Comparison of ENCODE assay signal across 12 cellular contexts in genomic region chr21:25370311-25370744, GRCh38.
DNase-seq lines count a peak whose midpoint lies in the region; ATAC-seq and TF ChIP-seq lines count a peak whose summit lies in the region.
"Had no signal": no experiment of that assay in that cellular context is flagged by ENCODE, and none has a peak within 500 bp of the region (broad histone marks: within the 10 kb centered on the region; RNA-seq: fewer than 3 reads in every experiment).

No MANE protein-coding gene starts in this region.

- H3K36me3 ChIP-seq in ACC112 (ENCODE audit: insufficient read depth, low read length) (no peaks in the 10 kb centered on the region), GM23248 (ENCODE audit: low read depth) (no peaks in the 10 kb centered on the region)

- peak overlapping the region; percentile 82 for H3K4me2 ChIP-seq in GM23248 (ENCODE audit: unreplicated experiment)

- no peak overlapping the region for H3K27ac Mint-ChIP-seq in activated naive CD8-positive, alpha-beta T cell treated with anti-CD3 and anti-CD28 coated beads, Interleukin-2, amount 50 U/mL, for 24 hours
- H3K27ac Mint-ChIP-seq in progenitor cell of endocrine pancreas = no peak overlapping the region

- no peaks in the 10 kb centered on the region; the same call in 1 of the 2 replicates for H3K9me2 ChIP-seq in GM23248 (ENCODE audit: insufficient read depth)

- H3K9ac ChIP-seq in GM23248 = peak overlapping the region; percentile 37

- TF ChIP-seq CTCF in progenitor cell of endocrine pancreas (IDR thresholded peaks at IDR 0.05; ENCODE audit: unreplicated experiment) = no peak

- H3K4me3 Mint-ChIP-seq in activated naive CD8-positive, alpha-beta T cell treated with anti-CD3 and anti-CD28 coated beads, Interleukin-2, amount 50 U/mL, for 24 hours = no peak overlapping the region
- H3K4me3 Mint-ChIP-seq in progenitor cell of endocrine pancreas (ENCODE audit: low read depth) = no peak overlapping the region

- DNase-seq in GM23248 = peak; percentile 99
- DNase-seq in activated naive CD8-positive, alpha-beta T cell treated with anti-CD3 and anti-CD28 coated beads, Interleukin-2, amount 50 U/mL, for 24 hours = peak; percentile 18
- DNase-seq in kidney glomerular epithelial cell (lab: John Stamatoyannopoulos, UW) = peak; percentile 94
- DNase-seq in progenitor cell of endocrine pancreas (ENCODE audit: low spot score, unreplicated experiment) = no peak
- no peak for DNase-seq in COLO668 (lab: John Stamatoyannopoulos, UW; ENCODE audit: unreplicated experiment)
- DNase-seq in foreskin melanocyte = no peak
- DNase-seq: midbrain, NCI-H2171 treated with DMSO at 0.1 percent for 48 hours had no signal

- peaks cover 5% of the 10 kb centered on the region for H3K4me1 Mint-ChIP-seq in activated naive CD8-positive, alpha-beta T cell treated with anti-CD3 and anti-CD28 coated beads, Interleukin-2, amount 50 U/mL, for 24 hours
- H3K4me1 Mint-ChIP-seq in progenitor cell of endocrine pancreas (ENCODE audit: low read depth) = peaks cover 2% of the 10 kb centered on the region

- no peaks in the 10 kb centered on the region for H3K9me3 Mint-ChIP-seq in activated naive CD8-positive, alpha-beta T cell treated with anti-CD3 and anti-CD28 coated beads, Interleukin-2, amount 50 U/mL, for 24 hours
- no peaks in the 10 kb centered on the region for H3K9me3 Mint-ChIP-seq in progenitor cell of endocrine pancreas (ENCODE audit: low read depth)

- peaks cover 31% of the 10 kb centered on the region for H3F3A ChIP-seq in GM23248 (ENCODE audit: insufficient read depth)

- H3K27ac ChIP-seq in ACC112 (ENCODE audit: low read depth, low read length) = peak overlapping the region; percentile 88
- H3K27ac ChIP-seq in GM23248 = peak overlapping the region; percentile 89
- H3K27ac ChIP-seq: dorsolateral prefrontal cortex, HL-60 had no signal

- H3K79me2 ChIP-seq in ACC112 (ENCODE audit: control insufficient read depth, insufficient read depth, low read length, unreplicated experiment) = no peaks in the 10 kb centered on the region
- no peaks in the 10 kb centered on the region for H3K79me2 ChIP-seq in GM23248 (ENCODE audit: insufficient read depth)

- H2AFZ ChIP-seq in ACC112 (ENCODE audit: low read length, unreplicated experiment) (no peak overlapping the region), GM23248 (peak overlapping the region; percentile 53; the same call in 1 of the 2 replicates)

- peak; percentile 99 for ATAC-seq in activated naive CD8-positive, alpha-beta T cell treated with anti-CD3 and anti-CD28 coated beads, Interleukin-2, amount 50 U/mL, for 24 hours
- no peak for ATAC-seq in GM18907 (IDR thresholded peaks at IDR 0.05; ENCODE audit: unreplicated experiment)

- no peaks in the 10 kb centered on the region for H4K20me1 ChIP-seq in GM23248 (ENCODE audit: insufficient read depth)

- no peaks in the 10 kb centered on the region for H3K36me3 Mint-ChIP-seq in activated naive CD8-positive, alpha-beta T cell treated with anti-CD3 and anti-CD28 coated beads, Interleukin-2, amount 50 U/mL, for 24 hours (ENCODE audit: low read depth)
- H3K36me3 Mint-ChIP-seq in progenitor cell of endocrine pancreas (ENCODE audit: insufficient read depth) = no peaks in the 10 kb centered on the region

- peaks cover 34% of the 10 kb centered on the region for H3K4me1 ChIP-seq in ACC112 (ENCODE audit: control insufficient read depth, insufficient read depth, low read length, unreplicated experiment)
- peaks cover 61% of the 10 kb centered on the region for H3K4me1 ChIP-seq in GM23248 (ENCODE audit: insufficient read depth)

- peaks cover 13% of the 10 kb centered on the region for H3K27me3 Mint-ChIP-seq in activated naive CD8-positive, alpha-beta T cell treated with anti-CD3 and anti-CD28 coated beads, Interleukin-2, amount 50 U/mL, for 24 hours
- no peaks in the 10 kb centered on the region for H3K27me3 Mint-ChIP-seq in progenitor cell of endocrine pancreas

- H3K9me3 ChIP-seq in GM23248 (ENCODE audit: low read depth) = no peaks in the 10 kb centered on the region

- WGBS in GM23248 (ENCODE audit: low coverage in 1 of 2, low lambda C conversion rate in 2 of 2, missing lambda C conversion rate in 2 of 2), 2 experiments = 10 to 14% methylated on average over 6 of the region's 6 CpGs

- H3K4me3 ChIP-seq in ACC112 (ENCODE audit: low read depth, low read length) = peak overlapping the region; percentile 41; the same call in 1 of the 2 replicates
- H3K4me3 ChIP-seq in GM23248 = peak overlapping the region; percentile 43
- H3K4me3 ChIP-seq: dorsolateral prefrontal cortex had no signal

- in situ Hi-C loops in GM23248 (cut with MboI) = no loop called here

- H3K27me3 ChIP-seq in ACC112 (ENCODE audit: insufficient read depth, low read length) (no peaks in the 10 kb centered on the region), GM23248 (replicated peaks; ENCODE audit: insufficient read depth) (no peaks in the 10 kb centered on the region)
- H3K27me3 ChIP-seq: dorsolateral prefrontal cortex had no signal

Comparison
In these comparisons a context has a peak if more than half of its experiments do, and no peak if none do; other contexts are left out.
1. DNase-seq: peak in GM23248 (single experiment), activated naive CD8-positive, alpha-beta T cell treated with anti-CD3 and anti-CD28 coated beads, Interleukin-2, amount 50 U/mL, for 24 hours (single experiment) and kidney glomerular epithelial cell (single experiment); none in progenitor cell of endocrine pancreas (single experiment), COLO668 (single experiment) and foreskin melanocyte (single experiment).